ENCODE assay signal across 1 cellular context in the genomic region with DNA sequence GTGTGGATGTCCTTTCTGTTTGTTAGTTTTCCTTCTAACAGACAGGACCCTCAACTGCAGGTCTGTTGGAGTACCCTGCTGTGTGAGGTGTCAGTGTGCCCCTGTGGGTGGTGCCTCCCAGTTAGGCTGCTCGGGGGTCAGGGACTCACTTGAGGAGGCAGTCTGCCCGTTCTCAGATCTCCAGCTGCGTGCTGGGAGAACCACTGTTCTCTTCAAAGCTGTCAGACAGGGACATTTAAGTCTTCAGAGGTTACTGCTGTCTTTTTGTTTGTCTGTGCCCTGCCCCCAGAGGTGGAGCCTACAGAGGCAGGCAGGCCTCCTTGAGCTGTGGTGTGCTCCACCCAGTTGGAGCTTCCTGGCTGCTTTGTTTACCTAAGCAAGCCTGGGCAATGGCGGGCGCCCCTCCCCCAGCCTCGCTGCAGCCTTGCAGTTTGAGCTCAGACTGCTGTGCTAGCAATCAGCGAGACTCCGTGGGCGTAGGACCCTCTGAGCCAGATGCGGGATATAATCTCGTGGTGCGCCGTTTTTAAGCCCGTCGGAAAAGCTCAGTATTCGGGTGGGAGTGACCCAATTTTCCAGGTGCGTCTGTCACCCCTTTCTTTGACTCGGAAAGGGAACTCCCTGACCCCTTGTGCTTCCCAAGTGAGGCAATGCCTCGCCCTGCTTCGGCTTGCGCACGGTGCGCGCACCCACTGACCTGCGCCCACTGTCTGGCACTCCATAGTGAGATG.
A peak's percentile ranks its signal among the peaks of the same experiment; 100 is the strongest.
TF ChIP-seq lines count a peak whose summit lies in the region.
"Not testable (repeated sequence)": the region's sequence is repeated elsewhere in the genome, so short reads cannot be mapped to it uniquely, and the experiment has no call there.

No MANE protein-coding gene starts in this region.

TF ChIP-seq in HepG2, 621 proteins besides CTCF, POLR2A, EP300 and RAD21 (continues in another document):
- TF ChIP-seq, protein P1, sequence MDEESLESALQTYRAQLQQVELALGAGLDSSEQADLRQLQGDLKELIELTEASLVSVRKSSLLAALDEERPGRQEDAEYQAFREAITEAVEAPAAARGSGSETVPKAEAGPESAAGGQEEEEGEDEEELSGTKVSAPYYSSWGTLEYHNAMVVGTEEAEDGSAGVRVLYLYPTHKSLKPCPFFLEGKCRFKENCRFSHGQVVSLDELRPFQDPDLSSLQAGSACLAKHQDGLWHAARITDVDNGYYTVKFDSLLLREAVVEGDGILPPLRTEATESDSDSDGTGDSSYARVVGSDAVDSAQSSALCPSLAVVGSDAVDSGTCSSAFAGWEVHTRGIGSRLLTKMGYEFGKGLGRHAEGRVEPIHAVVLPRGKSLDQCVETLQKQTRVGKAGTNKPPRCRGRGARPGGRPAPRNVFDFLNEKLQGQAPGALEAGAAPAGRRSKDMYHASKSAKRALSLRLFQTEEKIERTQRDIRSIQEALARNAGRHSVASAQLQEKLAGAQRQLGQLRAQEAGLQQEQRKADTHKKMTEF (CRISPR knock-in tag; IDR thresholded peaks at IDR 0.05): peak; percentile 48; the same call in 1 of the 2 replicates
- TF ChIP-seq ELF3 (CRISPR knock-in tag; IDR thresholded peaks at IDR 0.05): 0 out of 2 replicates have a peak, but pooled peaks have one; percentile 19
- TF ChIP-seq ZNF292 (CRISPR knock-in tag; IDR thresholded peaks at IDR 0.05; ENCODE audit: borderline replicate concordance, low read depth): peak; percentile 61; the same call in 1 of the 2 replicates
- peak; percentile 40; the same call in 1 of the 2 replicates for TF ChIP-seq ETV5 (CRISPR knock-in tag; IDR thresholded peaks at IDR 0.05; ENCODE audit: borderline replicate concordance)
- TF ChIP-seq MYC (CRISPR knock-in tag; IDR thresholded peaks at IDR 0.05; ENCODE audit: borderline replicate concordance): peak; percentile 29; the same call in 1 of the 2 replicates
- TF ChIP-seq, protein P2, sequence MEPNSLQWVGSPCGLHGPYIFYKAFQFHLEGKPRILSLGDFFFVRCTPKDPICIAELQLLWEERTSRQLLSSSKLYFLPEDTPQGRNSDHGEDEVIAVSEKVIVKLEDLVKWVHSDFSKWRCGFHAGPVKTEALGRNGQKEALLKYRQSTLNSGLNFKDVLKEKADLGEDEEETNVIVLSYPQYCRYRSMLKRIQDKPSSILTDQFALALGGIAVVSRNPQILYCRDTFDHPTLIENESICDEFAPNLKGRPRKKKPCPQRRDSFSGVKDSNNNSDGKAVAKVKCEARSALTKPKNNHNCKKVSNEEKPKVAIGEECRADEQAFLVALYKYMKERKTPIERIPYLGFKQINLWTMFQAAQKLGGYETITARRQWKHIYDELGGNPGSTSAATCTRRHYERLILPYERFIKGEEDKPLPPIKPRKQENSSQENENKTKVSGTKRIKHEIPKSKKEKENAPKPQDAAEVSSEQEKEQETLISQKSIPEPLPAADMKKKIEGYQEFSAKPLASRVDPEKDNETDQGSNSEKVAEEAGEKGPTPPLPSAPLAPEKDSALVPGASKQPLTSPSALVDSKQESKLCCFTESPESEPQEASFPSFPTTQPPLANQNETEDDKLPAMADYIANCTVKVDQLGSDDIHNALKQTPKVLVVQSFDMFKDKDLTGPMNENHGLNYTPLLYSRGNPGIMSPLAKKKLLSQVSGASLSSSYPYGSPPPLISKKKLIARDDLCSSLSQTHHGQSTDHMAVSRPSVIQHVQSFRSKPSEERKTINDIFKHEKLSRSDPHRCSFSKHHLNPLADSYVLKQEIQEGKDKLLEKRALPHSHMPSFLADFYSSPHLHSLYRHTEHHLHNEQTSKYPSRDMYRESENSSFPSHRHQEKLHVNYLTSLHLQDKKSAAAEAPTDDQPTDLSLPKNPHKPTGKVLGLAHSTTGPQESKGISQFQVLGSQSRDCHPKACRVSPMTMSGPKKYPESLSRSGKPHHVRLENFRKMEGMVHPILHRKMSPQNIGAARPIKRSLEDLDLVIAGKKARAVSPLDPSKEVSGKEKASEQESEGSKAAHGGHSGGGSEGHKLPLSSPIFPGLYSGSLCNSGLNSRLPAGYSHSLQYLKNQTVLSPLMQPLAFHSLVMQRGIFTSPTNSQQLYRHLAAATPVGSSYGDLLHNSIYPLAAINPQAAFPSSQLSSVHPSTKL (CRISPR knock-in tag; IDR thresholded peaks at IDR 0.05): peak; percentile 78
- TF ChIP-seq SOX13, FOXP1, FOXA1 (IDR thresholded peaks at IDR 0.05): not testable (repeated sequence)
- peak in 1 of 2 experiments; percentile 46; a peak in 1 of 4 replicates for TF ChIP-seq SOX13 (CRISPR knock-in tag; conservative IDR thresholded peaks at IDR 0.05 in 1 of 2, IDR thresholded peaks at IDR 0.05 in 1 of 2)
- peak; percentile 26 for TF ChIP-seq YY1 (IDR thresholded peaks at IDR 0.05; ENCODE audit: insufficient read depth, insufficient replicate concordance, low read depth, low read length)
- TF ChIP-seq, protein P3, sequence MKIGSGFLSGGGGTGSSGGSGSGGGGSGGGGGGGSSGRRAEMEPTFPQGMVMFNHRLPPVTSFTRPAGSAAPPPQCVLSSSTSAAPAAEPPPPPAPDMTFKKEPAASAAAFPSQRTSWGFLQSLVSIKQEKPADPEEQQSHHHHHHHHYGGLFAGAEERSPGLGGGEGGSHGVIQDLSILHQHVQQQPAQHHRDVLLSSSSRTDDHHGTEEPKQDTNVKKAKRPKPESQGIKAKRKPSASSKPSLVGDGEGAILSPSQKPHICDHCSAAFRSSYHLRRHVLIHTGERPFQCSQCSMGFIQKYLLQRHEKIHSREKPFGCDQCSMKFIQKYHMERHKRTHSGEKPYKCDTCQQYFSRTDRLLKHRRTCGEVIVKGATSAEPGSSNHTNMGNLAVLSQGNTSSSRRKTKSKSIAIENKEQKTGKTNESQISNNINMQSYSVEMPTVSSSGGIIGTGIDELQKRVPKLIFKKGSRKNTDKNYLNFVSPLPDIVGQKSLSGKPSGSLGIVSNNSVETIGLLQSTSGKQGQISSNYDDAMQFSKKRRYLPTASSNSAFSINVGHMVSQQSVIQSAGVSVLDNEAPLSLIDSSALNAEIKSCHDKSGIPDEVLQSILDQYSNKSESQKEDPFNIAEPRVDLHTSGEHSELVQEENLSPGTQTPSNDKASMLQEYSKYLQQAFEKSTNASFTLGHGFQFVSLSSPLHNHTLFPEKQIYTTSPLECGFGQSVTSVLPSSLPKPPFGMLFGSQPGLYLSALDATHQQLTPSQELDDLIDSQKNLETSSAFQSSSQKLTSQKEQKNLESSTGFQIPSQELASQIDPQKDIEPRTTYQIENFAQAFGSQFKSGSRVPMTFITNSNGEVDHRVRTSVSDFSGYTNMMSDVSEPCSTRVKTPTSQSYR (CRISPR knock-in tag; IDR thresholded peaks at IDR 0.05; ENCODE audit: borderline replicate concordance): peak; percentile 97
- TF ChIP-seq, protein P4, sequence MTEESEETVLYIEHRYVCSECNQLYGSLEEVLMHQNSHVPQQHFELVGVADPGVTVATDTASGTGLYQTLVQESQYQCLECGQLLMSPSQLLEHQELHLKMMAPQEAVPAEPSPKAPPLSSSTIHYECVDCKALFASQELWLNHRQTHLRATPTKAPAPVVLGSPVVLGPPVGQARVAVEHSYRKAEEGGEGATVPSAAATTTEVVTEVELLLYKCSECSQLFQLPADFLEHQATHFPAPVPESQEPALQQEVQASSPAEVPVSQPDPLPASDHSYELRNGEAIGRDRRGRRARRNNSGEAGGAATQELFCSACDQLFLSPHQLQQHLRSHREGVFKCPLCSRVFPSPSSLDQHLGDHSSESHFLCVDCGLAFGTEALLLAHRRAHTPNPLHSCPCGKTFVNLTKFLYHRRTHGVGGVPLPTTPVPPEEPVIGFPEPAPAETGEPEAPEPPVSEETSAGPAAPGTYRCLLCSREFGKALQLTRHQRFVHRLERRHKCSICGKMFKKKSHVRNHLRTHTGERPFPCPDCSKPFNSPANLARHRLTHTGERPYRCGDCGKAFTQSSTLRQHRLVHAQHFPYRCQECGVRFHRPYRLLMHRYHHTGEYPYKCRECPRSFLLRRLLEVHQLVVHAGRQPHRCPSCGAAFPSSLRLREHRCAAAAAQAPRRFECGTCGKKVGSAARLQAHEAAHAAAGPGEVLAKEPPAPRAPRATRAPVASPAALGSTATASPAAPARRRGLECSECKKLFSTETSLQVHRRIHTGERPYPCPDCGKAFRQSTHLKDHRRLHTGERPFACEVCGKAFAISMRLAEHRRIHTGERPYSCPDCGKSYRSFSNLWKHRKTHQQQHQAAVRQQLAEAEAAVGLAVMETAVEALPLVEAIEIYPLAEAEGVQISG (CRISPR knock-in tag; IDR thresholded peaks at IDR 0.05): 0 out of 2 replicates have a peak, but pooled peaks have one; percentile 23
- TF ChIP-seq KDM2A (CRISPR knock-in tag; IDR thresholded peaks at IDR 0.05; ENCODE audit: borderline replicate concordance, low read depth): peak; percentile 44; the same call in 1 of the 2 replicates
- TF ChIP-seq, protein P5, sequence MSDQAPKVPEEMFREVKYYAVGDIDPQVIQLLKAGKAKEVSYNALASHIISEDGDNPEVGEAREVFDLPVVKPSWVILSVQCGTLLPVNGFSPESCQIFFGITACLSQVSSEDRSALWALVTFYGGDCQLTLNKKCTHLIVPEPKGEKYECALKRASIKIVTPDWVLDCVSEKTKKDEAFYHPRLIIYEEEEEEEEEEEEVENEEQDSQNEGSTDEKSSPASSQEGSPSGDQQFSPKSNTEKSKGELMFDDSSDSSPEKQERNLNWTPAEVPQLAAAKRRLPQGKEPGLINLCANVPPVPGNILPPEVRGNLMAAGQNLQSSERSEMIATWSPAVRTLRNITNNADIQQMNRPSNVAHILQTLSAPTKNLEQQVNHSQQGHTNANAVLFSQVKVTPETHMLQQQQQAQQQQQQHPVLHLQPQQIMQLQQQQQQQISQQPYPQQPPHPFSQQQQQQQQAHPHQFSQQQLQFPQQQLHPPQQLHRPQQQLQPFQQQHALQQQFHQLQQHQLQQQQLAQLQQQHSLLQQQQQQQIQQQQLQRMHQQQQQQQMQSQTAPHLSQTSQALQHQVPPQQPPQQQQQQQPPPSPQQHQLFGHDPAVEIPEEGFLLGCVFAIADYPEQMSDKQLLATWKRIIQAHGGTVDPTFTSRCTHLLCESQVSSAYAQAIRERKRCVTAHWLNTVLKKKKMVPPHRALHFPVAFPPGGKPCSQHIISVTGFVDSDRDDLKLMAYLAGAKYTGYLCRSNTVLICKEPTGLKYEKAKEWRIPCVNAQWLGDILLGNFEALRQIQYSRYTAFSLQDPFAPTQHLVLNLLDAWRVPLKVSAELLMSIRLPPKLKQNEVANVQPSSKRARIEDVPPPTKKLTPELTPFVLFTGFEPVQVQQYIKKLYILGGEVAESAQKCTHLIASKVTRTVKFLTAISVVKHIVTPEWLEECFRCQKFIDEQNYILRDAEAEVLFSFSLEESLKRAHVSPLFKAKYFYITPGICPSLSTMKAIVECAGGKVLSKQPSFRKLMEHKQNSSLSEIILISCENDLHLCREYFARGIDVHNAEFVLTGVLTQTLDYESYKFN (CRISPR knock-in tag; conservative IDR thresholded peaks at IDR 0.05): peak; percentile 30; the same call in 1 of the 2 replicates
- TF ChIP-seq RARA (CRISPR knock-in tag; IDR thresholded peaks at IDR 0.05): 0 out of 2 replicates have a peak, but pooled peaks have one; percentile 33
- TF ChIP-seq GABPB1 (CRISPR knock-in tag; IDR thresholded peaks at IDR 0.05): peak; percentile 49
- TF ChIP-seq SAP130 (CRISPR knock-in tag; IDR thresholded peaks at IDR 0.05; ENCODE audit: low read depth): peak; percentile 42; the same call in 1 of the 2 replicates
- TF ChIP-seq FOSL2 (CRISPR knock-in tag; IDR thresholded peaks at IDR 0.05): 0 out of 2 replicates have a peak, but pooled peaks have one; percentile 12
- peak; percentile 68 for TF ChIP-seq ZNF263 (CRISPR knock-in tag; IDR thresholded peaks at IDR 0.05)
- peak; percentile 29; the same call in 1 of the 2 replicates for TF ChIP-seq HNF4A (CRISPR knock-in tag; IDR thresholded peaks at IDR 0.05)
- TF ChIP-seq GATAD2A (CRISPR knock-in tag; IDR thresholded peaks at IDR 0.05): peak; percentile 56
- peak; percentile 78 for TF ChIP-seq SP5 (CRISPR knock-in tag; IDR thresholded peaks at IDR 0.05; ENCODE audit: borderline replicate concordance, low read depth)
- TF ChIP-seq, protein P6, sequence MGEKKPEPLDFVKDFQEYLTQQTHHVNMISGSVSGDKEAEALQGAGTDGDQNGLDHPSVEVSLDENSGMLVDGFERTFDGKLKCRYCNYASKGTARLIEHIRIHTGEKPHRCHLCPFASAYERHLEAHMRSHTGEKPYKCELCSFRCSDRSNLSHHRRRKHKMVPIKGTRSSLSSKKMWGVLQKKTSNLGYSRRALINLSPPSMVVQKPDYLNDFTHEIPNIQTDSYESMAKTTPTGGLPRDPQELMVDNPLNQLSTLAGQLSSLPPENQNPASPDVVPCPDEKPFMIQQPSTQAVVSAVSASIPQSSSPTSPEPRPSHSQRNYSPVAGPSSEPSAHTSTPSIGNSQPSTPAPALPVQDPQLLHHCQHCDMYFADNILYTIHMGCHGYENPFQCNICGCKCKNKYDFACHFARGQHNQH (CRISPR knock-in tag; IDR thresholded peaks at IDR 0.05): peak; percentile 53; the same call in 1 of the 2 replicates
- TF ChIP-seq FOXP1 (CRISPR knock-in tag; IDR thresholded peaks at IDR 0.05): peak; percentile 45; the same call in 1 of the 2 replicates
- TF ChIP-seq SOX5 (CRISPR knock-in tag; IDR thresholded peaks at IDR 0.05; ENCODE audit: borderline replicate concordance): peak; percentile 25; the same call in 1 of the 2 replicates
- TF ChIP-seq, protein P7, sequence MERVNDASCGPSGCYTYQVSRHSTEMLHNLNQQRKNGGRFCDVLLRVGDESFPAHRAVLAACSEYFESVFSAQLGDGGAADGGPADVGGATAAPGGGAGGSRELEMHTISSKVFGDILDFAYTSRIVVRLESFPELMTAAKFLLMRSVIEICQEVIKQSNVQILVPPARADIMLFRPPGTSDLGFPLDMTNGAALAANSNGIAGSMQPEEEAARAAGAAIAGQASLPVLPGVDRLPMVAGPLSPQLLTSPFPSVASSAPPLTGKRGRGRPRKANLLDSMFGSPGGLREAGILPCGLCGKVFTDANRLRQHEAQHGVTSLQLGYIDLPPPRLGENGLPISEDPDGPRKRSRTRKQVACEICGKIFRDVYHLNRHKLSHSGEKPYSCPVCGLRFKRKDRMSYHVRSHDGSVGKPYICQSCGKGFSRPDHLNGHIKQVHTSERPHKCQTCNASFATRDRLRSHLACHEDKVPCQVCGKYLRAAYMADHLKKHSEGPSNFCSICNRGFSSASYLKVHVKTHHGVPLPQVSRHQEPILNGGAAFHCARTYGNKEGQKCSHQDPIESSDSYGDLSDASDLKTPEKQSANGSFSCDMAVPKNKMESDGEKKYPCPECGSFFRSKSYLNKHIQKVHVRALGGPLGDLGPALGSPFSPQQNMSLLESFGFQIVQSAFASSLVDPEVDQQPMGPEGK (CRISPR knock-in tag; IDR thresholded peaks at IDR 0.05): peak; percentile 25; the same call in 1 of the 2 replicates
- TF ChIP-seq STAG1 (CRISPR knock-in tag; IDR thresholded peaks at IDR 0.05): 0 out of 2 replicates have a peak, but pooled peaks have one; percentile 9
- TF ChIP-seq SALL1 (CRISPR knock-in tag; IDR thresholded peaks at IDR 0.05): peak; percentile 64
- peak; percentile 93 for TF ChIP-seq FOXA1 (CRISPR knock-in tag; IDR thresholded peaks at IDR 0.05)
- peak; percentile 44; the same call in 1 of the 2 replicates for TF ChIP-seq HDAC2 (CRISPR knock-in tag; IDR thresholded peaks at IDR 0.05)
